14 cellular contexts compared by ENCODE assay signal in the genomic region with DNA sequence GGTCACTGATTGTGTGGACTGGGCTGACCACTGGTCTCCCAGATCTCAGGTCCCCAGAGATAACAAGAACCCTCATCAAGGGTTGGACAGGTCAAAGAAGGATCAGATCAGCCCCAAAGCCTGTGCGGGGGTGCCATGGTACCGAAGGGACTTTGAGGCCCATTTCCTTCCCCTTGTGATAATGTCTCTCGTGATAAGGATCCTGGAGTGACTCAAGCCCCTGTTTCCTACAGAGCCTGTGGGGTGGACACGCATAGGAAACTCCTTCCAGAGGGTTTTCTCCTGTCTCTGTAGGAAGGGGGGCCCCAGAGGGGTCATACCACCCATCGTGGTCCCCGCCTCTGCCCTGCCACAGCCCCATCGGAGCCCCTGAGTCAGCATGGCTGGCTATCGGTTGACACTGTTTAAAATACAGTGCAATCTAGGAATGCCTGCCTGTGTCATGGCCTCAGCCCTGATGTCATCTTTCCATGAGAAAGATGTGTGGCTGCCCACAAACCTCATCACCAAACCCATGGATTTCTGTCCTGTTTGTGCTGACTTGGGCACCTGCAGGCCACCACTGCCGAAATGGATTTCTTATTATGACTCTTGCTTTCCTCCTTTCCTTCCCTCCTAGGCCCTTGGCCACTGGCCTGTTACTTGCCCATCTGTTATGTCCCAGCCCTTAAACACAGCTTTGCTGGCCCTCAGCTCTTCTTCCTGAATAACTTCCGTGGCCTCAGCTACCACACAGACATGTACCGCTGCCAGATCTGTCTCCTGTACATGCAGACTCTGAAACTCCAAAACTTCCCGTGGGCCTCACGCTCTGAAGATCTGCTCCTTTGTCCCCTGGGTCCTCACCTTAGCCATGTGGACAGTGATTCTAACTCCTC. TPM values are rescaled to one million over a fixed set of nuclear protein-coding genes. Genes with fewer than 3 reads are reported as not detected.
DNase-seq lines count a peak whose midpoint lies in the region; ATAC-seq and TF ChIP-seq lines count a peak whose summit lies in the region.
"Had no signal": no experiment of that assay in that cellular context is flagged by ENCODE, and none has a peak within 500 bp of the region (broad histone marks: within the 10 kb centered on the region; RNA-seq: fewer than 3 reads in every experiment).

No MANE protein-coding gene starts in this region.

- H3K9me3 Mint-ChIP-seq in natural killer cell treated with Interleukin-12 subunit alpha and Interleukin-12 subunit beta and Interleukin-15 and Interleukin-18, amount 100 ng/mL, for 72 hours = no peaks in the 10 kb centered on the region
- no peaks in the 10 kb centered on the region for H3K9me3 Mint-ChIP-seq in natural killer cell
- H3K9me3 Mint-ChIP-seq in activated CD8-positive, alpha-beta T cell treated with anti-CD3 and anti-CD28 coated beads for 36 hours = no peaks in the 10 kb centered on the region
- H3K9me3 Mint-ChIP-seq in stimulated activated naive CD8-positive, alpha-beta T cell treated with anti-CD3 and anti-CD28 coated beads, Interleukin-15, amount 100 ng/mL, for 72 hours = no peaks in the 10 kb centered on the region
- H3K9me3 Mint-ChIP-seq in WTC11 = no peaks in the 10 kb centered on the region

- DNase-seq in natural killer cell treated with Interleukin-12 subunit alpha and Interleukin-12 subunit beta and Interleukin-15 and Interleukin-18, amount 100 ng/mL, for 72 hours (ENCODE audit: low spot score) = peak; percentile 47
- no peak for DNase-seq in natural killer cell
- DNase-seq in activated CD8-positive, alpha-beta T cell treated with anti-CD3 and anti-CD28 coated beads for 36 hours = peak; percentile 80
- DNase-seq in hepatic stellate cell (ENCODE audit: low spot score) = peak; percentile 82
- DNase-seq in stimulated activated naive CD8-positive, alpha-beta T cell treated with anti-CD3 and anti-CD28 coated beads, Interleukin-15, amount 100 ng/mL, for 72 hours = peak in 1 of 2 donors; percentile 58
- no peak for DNase-seq in NCI-H2107 treated with DMSO at 0.1 percent for 48 hours (lab: John Stamatoyannopoulos, UW; ENCODE audit: unreplicated experiment)
- no peak for DNase-seq in WTC11 (ENCODE audit: low spot score)
- DNase-seq in SHP77 (lab: John Stamatoyannopoulos, UW) = no peak
- DNase-seq: gastrocnemius medialis, Kasumi-1, mammary epithelial cell, NCI-H524, right lobe of liver had no signal

- TF ChIP-seq CTCF in natural killer cell (IDR thresholded peaks at IDR 0.05) (no peak), WTC11 (IDR thresholded peaks at IDR 0.05) (no peak)
- no peak for TF ChIP-seq CTCF in activated CD8-positive, alpha-beta T cell treated with anti-CD3 and anti-CD28 coated beads for 36 hours (IDR thresholded peaks at IDR 0.05)

- POLR2A ChIA-PET in activated CD8-positive, alpha-beta T cell treated with anti-CD3 and anti-CD28 coated beads for 36 hours (lab: Charles Lee) = interaction anchor here (2.0 kb wide), 1 partner anchor 34 kb away, joined by 6 read pairs; no protein-coding TSS in a partner anchor
- POLR2A ChIA-PET in WTC11 (lab: Charles Lee) = no interaction called here

- CTCF ChIA-PET in activated CD8-positive, alpha-beta T cell treated with anti-CD3 and anti-CD28 coated beads for 36 hours (lab: Charles Lee) = interaction anchor here (1.2 to 2.3 kb wide), 2 partner anchors 33 to 110 kb away, joined by 3 to 7 read pairs; no protein-coding TSS in a partner anchor
- CTCF ChIA-PET in WTC11 (lab: Charles Lee) = interaction anchor here (1.8 kb wide), 1 partner anchor 8 kb away, joined by 6 read pairs; no protein-coding TSS in a partner anchor

- H3K27me3 Mint-ChIP-seq in natural killer cell treated with Interleukin-12 subunit alpha and Interleukin-12 subunit beta and Interleukin-15 and Interleukin-18, amount 100 ng/mL, for 72 hours = peaks cover 0 to 2% of the 10 kb centered on the region in 2 donors
- H3K27me3 Mint-ChIP-seq in natural killer cell (ENCODE audit: low read depth in 2 of 2) = peaks cover 0 to 3% of the 10 kb centered on the region in 2 donors
- no peaks in the 10 kb centered on the region for H3K27me3 Mint-ChIP-seq in activated CD8-positive, alpha-beta T cell treated with anti-CD3 and anti-CD28 coated beads for 36 hours
- no peaks in the 10 kb centered on the region for H3K27me3 Mint-ChIP-seq in stimulated activated naive CD8-positive, alpha-beta T cell treated with anti-CD3 and anti-CD28 coated beads, Interleukin-15, amount 100 ng/mL, for 72 hours
- H3K27me3 Mint-ChIP-seq in WTC11 (ENCODE audit: low read depth) = no peaks in the 10 kb centered on the region

- peaks cover 20 to 53% of the 10 kb centered on the region in 2 donors for H3K4me1 Mint-ChIP-seq in natural killer cell treated with Interleukin-12 subunit alpha and Interleukin-12 subunit beta and Interleukin-15 and Interleukin-18, amount 100 ng/mL, for 72 hours (ENCODE audit: low read depth in 2 of 2)
- H3K4me1 Mint-ChIP-seq in natural killer cell (peaks cover 16 to 66% of the 10 kb centered on the region in 2 donors), WTC11 (no peaks in the 10 kb centered on the region)
- H3K4me1 Mint-ChIP-seq in activated CD8-positive, alpha-beta T cell treated with anti-CD3 and anti-CD28 coated beads for 36 hours (ENCODE audit: low read depth) = peaks cover 58% of the 10 kb centered on the region
- peaks cover 96% of the 10 kb centered on the region for H3K4me1 Mint-ChIP-seq in stimulated activated naive CD8-positive, alpha-beta T cell treated with anti-CD3 and anti-CD28 coated beads, Interleukin-15, amount 100 ng/mL, for 72 hours

- ATAC-seq in natural killer cell treated with Interleukin-12 subunit alpha and Interleukin-12 subunit beta and Interleukin-15 and Interleukin-18, amount 100 ng/mL, for 72 hours = no peak
- ATAC-seq in natural killer cell (no peak), WTC11 (no peak)
- peak; percentile 64 for ATAC-seq in activated CD8-positive, alpha-beta T cell treated with anti-CD3 and anti-CD28 coated beads for 36 hours
- ATAC-seq in stimulated activated naive CD8-positive, alpha-beta T cell treated with anti-CD3 and anti-CD28 coated beads, Interleukin-15, amount 100 ng/mL, for 72 hours = peak; percentile 61
- ATAC-seq: gastrocnemius medialis, right lobe of liver had no signal

- H3K27ac Mint-ChIP-seq in natural killer cell treated with Interleukin-12 subunit alpha and Interleukin-12 subunit beta and Interleukin-15 and Interleukin-18, amount 100 ng/mL, for 72 hours = no peak overlapping the region
- H3K27ac Mint-ChIP-seq in natural killer cell = peak overlapping the region in 1 of 2 donors; percentile 2
- H3K27ac Mint-ChIP-seq in activated CD8-positive, alpha-beta T cell treated with anti-CD3 and anti-CD28 coated beads for 36 hours = peak overlapping the region; percentile 65
- H3K27ac Mint-ChIP-seq in stimulated activated naive CD8-positive, alpha-beta T cell treated with anti-CD3 and anti-CD28 coated beads, Interleukin-15, amount 100 ng/mL, for 72 hours = peak overlapping the region in 1 of 2 donors; percentile 51
- no peak overlapping the region for H3K27ac Mint-ChIP-seq in WTC11

- H3K36me3 Mint-ChIP-seq in natural killer cell treated with Interleukin-12 subunit alpha and Interleukin-12 subunit beta and Interleukin-15 and Interleukin-18, amount 100 ng/mL, for 72 hours = no peaks in the 10 kb centered on the region
- H3K36me3 Mint-ChIP-seq in natural killer cell (no peaks in the 10 kb centered on the region), WTC11 (no peaks in the 10 kb centered on the region)
- H3K36me3 Mint-ChIP-seq in activated CD8-positive, alpha-beta T cell treated with anti-CD3 and anti-CD28 coated beads for 36 hours (ENCODE audit: low read depth) = peaks cover 16% of the 10 kb centered on the region

- intact Hi-C loops in natural killer cell (cut with micrococcal nuclease) = no loop called here
- intact Hi-C loops in activated CD8-positive, alpha-beta T cell treated with anti-CD3 and anti-CD28 coated beads for 36 hours (cut with micrococcal nuclease) = loop anchor here (5.0 kb wide), 1 partner anchor 42 kb away; no protein-coding TSS in a partner anchor

- H3K4me3 Mint-ChIP-seq in natural killer cell treated with Interleukin-12 subunit alpha and Interleukin-12 subunit beta and Interleukin-15 and Interleukin-18, amount 100 ng/mL, for 72 hours = no peak overlapping the region
- H3K4me3 Mint-ChIP-seq in natural killer cell = no peak overlapping the region
- no peak overlapping the region for H3K4me3 Mint-ChIP-seq in activated CD8-positive, alpha-beta T cell treated with anti-CD3 and anti-CD28 coated beads for 36 hours
- H3K4me3 Mint-ChIP-seq in stimulated activated naive CD8-positive, alpha-beta T cell treated with anti-CD3 and anti-CD28 coated beads, Interleukin-15, amount 100 ng/mL, for 72 hours = peak overlapping the region; percentile 9 to 14
- H3K4me3 Mint-ChIP-seq in WTC11 = no peak overlapping the region

TF ChIP-seq in WTC11, 78 proteins besides CTCF, POLR2A, EP300 and RAD21 (continues in another document):
- TF ChIP-seq, protein P1, sequence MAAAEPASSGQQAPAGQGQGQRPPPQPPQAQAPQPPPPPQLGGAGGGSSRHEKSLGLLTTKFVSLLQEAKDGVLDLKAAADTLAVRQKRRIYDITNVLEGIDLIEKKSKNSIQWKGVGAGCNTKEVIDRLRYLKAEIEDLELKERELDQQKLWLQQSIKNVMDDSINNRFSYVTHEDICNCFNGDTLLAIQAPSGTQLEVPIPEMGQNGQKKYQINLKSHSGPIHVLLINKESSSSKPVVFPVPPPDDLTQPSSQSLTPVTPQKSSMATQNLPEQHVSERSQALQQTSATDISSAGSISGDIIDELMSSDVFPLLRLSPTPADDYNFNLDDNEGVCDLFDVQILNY (CRISPR knock-in tag; IDR thresholded peaks at IDR 0.05) = no peak
- TF ChIP-seq JAZF1 (CRISPR knock-in tag; IDR thresholded peaks at IDR 0.05) = no peak

RNA-seq across cellular contexts. Expression of a gene that starts 2.9 kb away (rescaled TPM):
- total RNA-seq in natural killer cell treated with Interleukin-12 subunit alpha and Interleukin-12 subunit beta and Interleukin-15 and Interleukin-18, amount 100 ng/mL, for 72 hours = 100 to 1,000 TPM in 1 of 2 donors, 10 to 100 TPM in 1; 41.4 to 125 TPM
- total RNA-seq in natural killer cell (1 to 10 TPM in 1 of 3 donors, under 1 TPM in 2; 0.65 to 1.2 (median 0.82) TPM), WTC11 (2021) (0.25 TPM in 1 of 3 replicates, not detected in the others)
- total RNA-seq in activated CD8-positive, alpha-beta T cell treated with anti-CD3 and anti-CD28 coated beads for 36 hours = 10 to 100 TPM; 61.5 to 64.1 TPM
- total RNA-seq: gastrocnemius medialis, right lobe of liver, temporal lobe had no signal

RNA-seq across cellular contexts. Expression of a gene that starts 10.2 kb away (rescaled TPM):
- total RNA-seq in natural killer cell treated with Interleukin-12 subunit alpha and Interleukin-12 subunit beta and Interleukin-15 and Interleukin-18, amount 100 ng/mL, for 72 hours = under 1 TPM in 1 of 2 donors, not detected in 1; 0.36 TPM
- not detected for total RNA-seq in natural killer cell
- under 1 TPM; 0.25 to 0.98 TPM for total RNA-seq in activated CD8-positive, alpha-beta T cell treated with anti-CD3 and anti-CD28 coated beads for 36 hours
- total RNA-seq in WTC11 (2021) = not detected in 3 replicates
- total RNA-seq: gastrocnemius medialis, mammary epithelial cell, right lobe of liver, temporal lobe had no signal

RNA-seq across cellular contexts. Expression of a gene that starts 59.2 kb away (rescaled TPM):
- 1 to 10 TPM in 1 of 2 donors, under 1 TPM in 1; 0.67 to 1.5 TPM for total RNA-seq in natural killer cell treated with Interleukin-12 subunit alpha and Interleukin-12 subunit beta and Interleukin-15 and Interleukin-18, amount 100 ng/mL, for 72 hours
- total RNA-seq in natural killer cell (1 to 10 TPM; 2.1 to 2.2 (median 2.2) TPM), WTC11 (2021) (2.6 to 4.8 TPM (median 3.7 TPM) in 3 replicates)
- total RNA-seq in activated CD8-positive, alpha-beta T cell treated with anti-CD3 and anti-CD28 coated beads for 36 hours = 1 to 10 TPM; 3.3 to 4.7 TPM

Comparison
In these comparisons a context has a peak if more than half of its experiments do, and no peak if none do; other contexts are left out.
1. DNase-seq: peak in natural killer cell treated with Interleukin-12 subunit alpha and Interleukin-12 subunit beta and Interleukin-15 and Interleukin-18, amount 100 ng/mL, for 72 hours (single experiment), activated CD8-positive, alpha-beta T cell treated with anti-CD3 and anti-CD28 coated beads for 36 hours (single experiment) and hepatic stellate cell (single experiment); none in natural killer cell (single experiment), NCI-H2107 treated with DMSO at 0.1 percent for 48 hours (single experiment), WTC11 (single experiment) and SHP77 (0 of 2).
2. RNA of a gene that starts 2.9 kb away (total RNA-seq): 41.4 to 125 TPM in natural killer cell treated with Interleukin-12 subunit alpha and Interleukin-12 subunit beta and Interleukin-15 and Interleukin-18, amount 100 ng/mL, for 72 hours and 61.5 to 64.1 TPM in activated CD8-positive, alpha-beta T cell treated with anti-CD3 and anti-CD28 coated beads for 36 hours; 0.65 to 1.2 TPM in natural killer cell and 0.25 TPM in WTC11; every median in the first group is over 10 times any median in the second.
3. ATAC-seq: peak in activated CD8-positive, alpha-beta T cell treated with anti-CD3 and anti-CD28 coated beads for 36 hours (single experiment) and stimulated activated naive CD8-positive, alpha-beta T cell treated with anti-CD3 and anti-CD28 coated beads, Interleukin-15, amount 100 ng/mL, for 72 hours (single experiment); none in natural killer cell treated with Interleukin-12 subunit alpha and Interleukin-12 subunit beta and Interleukin-15 and Interleukin-18, amount 100 ng/mL, for 72 hours (0 of 2), natural killer cell (0 of 3) and WTC11 (single experiment).
4. H3K4me3 Mint-ChIP-seq: peak in stimulated activated naive CD8-positive, alpha-beta T cell treated with anti-CD3 and anti-CD28 coated beads, Interleukin-15, amount 100 ng/mL, for 72 hours (2 of 2); none in natural killer cell treated with Interleukin-12 subunit alpha and Interleukin-12 subunit beta and Interleukin-15 and Interleukin-18, amount 100 ng/mL, for 72 hours (single experiment), natural killer cell (single experiment), activated CD8-positive, alpha-beta T cell treated with anti-CD3 and anti-CD28 coated beads for 36 hours (single experiment) and WTC11 (single experiment).